In genomic region chr1:174788981-174789380, GRCh38 we compare ENCODE assay signal across 13 cellular contexts.
DNase-seq lines count a peak whose midpoint lies in the region; ATAC-seq and TF ChIP-seq lines count a peak whose summit lies in the region.
"Had no signal": no experiment of that assay in that cellular context is flagged by ENCODE, and none has a peak within 500 bp of the region (broad histone marks: within the 10 kb centered on the region; RNA-seq: fewer than 3 reads in every experiment).

No MANE protein-coding gene starts in this region.

- no peaks in the 10 kb centered on the region for H3K36me3 ChIP-seq in brain microvascular endothelial cell (replicated peaks)
- H3K36me3 ChIP-seq: colonic mucosa, vagina had no signal

- intact Hi-C loops in cardiac septum (cut with DNase I): no loop called here

- DNase-seq in GDM1 (lab: John Stamatoyannopoulos, UW) (peak; percentile 14), NOMO-1 treated with DMSO at 0.1 percent for 48 hours (lab: John Stamatoyannopoulos, UW; ENCODE audit: unreplicated experiment) (peak; percentile 82), brain microvascular endothelial cell (peak; percentile 46), renal cortical epithelial cell (ENCODE audit: low read depth) (peak; percentile 70), GM13977 (ENCODE audit: low spot score) (no peak), cardiac septum (ENCODE audit: low spot score) (no peak), medulla oblongata (ENCODE audit: extremely low spot score) (no peak)
- DNase-seq: activated T-cell treated with anti-CD3 and anti-CD28 coated beads, Interleukin-2, amount 50 U/mL, for 1 hour; colonic mucosa; NCI-H524 treated with DMSO at 0.1 percent for 48 hours; T-helper 9 cell had no signal

- no peak for ATAC-seq in GM19351 (IDR thresholded peaks at IDR 0.05; ENCODE audit: unreplicated experiment)

- no peak for TF ChIP-seq CTCF in brain microvascular endothelial cell (IDR thresholded peaks at IDR 0.05; ENCODE audit: low read depth, low read length, missing control alignments)
- no peak for TF ChIP-seq CTCF in GM13977 (IDR thresholded peaks at IDR 0.05; ENCODE audit: extremely low read depth, insufficient read depth, missing control alignments)

- no peaks in the 10 kb centered on the region for H3K27me3 ChIP-seq in brain microvascular endothelial cell (replicated peaks)
- H3K27me3 ChIP-seq: colonic mucosa, vagina had no signal

- in situ Hi-C loops in brain microvascular endothelial cell (cut with HindIII; ENCODE audit: low pct_ligation_motif_present, low sequenced_read_pairs) (loop anchor here (25.0 kb wide), 1 partner anchor 173 kb away; no protein-coding TSS in a partner anchor), GM13977 (cut with MboI; ENCODE audit: low pct_unique_long_range_greater_than_20kb, low sequenced_read_pairs, unreplicated experiment) (loop anchor here (25.0 kb wide), 1 partner anchor 348 kb away; no protein-coding TSS in a partner anchor)

- peak overlapping the region; percentile 12 for H3K4me3 ChIP-seq in brain microvascular endothelial cell (ENCODE audit: low read depth, low read length)
- H3K4me3 ChIP-seq: colonic mucosa, vagina had no signal

- H3K27ac ChIP-seq in brain microvascular endothelial cell: peak overlapping the region; percentile 90
- H3K27ac ChIP-seq: colonic mucosa, vagina had no signal

Comparison
In these comparisons a context has a peak if more than half of its experiments do, and no peak if none do; other contexts are left out.
1. DNase-seq: peak in GDM1 (single experiment), NOMO-1 treated with DMSO at 0.1 percent for 48 hours (single experiment), brain microvascular endothelial cell (single experiment) and renal cortical epithelial cell (single experiment); none in GM13977 (single experiment), cardiac septum (single experiment) and medulla oblongata (single experiment).